In the genomic region with DNA sequence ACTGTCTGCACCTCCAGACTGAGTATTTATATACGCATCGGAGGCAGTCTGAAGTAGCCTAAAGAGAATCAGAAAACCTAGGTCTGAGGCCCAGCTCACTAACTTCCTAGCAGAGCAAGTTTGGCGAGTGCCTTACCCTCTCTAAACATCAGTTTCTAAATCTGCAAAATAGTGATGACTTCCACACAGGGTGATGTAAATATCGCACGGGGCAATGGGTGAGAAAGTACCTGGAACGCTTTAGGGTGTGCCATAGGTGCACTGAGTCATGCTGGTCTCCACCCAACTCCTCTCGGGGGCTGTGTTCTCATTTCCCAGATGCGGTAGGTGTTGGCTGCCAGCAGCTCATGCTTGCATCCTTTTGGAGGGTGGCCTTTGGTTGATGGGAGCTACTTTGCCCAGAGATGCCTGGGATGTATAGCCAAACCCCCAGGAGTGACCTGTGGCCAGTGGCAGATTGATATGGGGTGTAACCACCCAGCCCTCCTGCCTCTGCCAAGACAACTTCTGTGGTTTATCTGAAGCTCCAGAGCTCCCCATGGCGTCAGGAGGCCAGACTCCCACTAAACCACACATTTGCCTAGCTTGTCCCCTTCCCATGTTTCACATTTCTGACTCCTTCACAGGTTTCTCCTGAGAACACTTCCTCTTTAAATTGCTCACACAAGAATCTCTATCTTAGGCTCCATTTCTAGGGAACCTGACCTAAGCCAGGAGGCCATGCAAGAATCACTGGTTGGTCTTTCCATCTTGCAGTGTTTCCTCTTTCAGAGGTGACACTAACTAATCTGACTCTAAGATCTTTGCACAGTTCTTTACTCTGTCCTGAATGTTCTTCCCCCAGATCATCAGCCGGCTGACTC, we compare ENCODE assay signal across 16 cellular contexts.
DNase-seq lines count a peak whose midpoint lies in the region; TF ChIP-seq lines count a peak whose summit lies in the region.
"Had no signal": no experiment of that assay in that cellular context is flagged by ENCODE, and none has a peak within 500 bp of the region (broad histone marks: within the 10 kb centered on the region; RNA-seq: fewer than 3 reads in every experiment).

No MANE protein-coding gene starts in this region.

- no peak overlapping the region for H3K4me2 ChIP-seq in Karpas-422 (ENCODE audit: low read depth, low read length, poor library complexity, severe bottlenecking)
- H3K4me2 ChIP-seq: BLaER1 had no signal

- WGBS in mesodermal cell (ENCODE audit: insufficient coverage in 2 of 2), 2 experiments = 92 to 95% methylated on average over 9 to 10 of the region's 10 CpGs

- H3K27ac ChIP-seq in mesodermal cell (ENCODE audit: low read depth, low read length, severe bottlenecking) = peak overlapping the region; percentile 17
- no peak overlapping the region for H3K27ac ChIP-seq in vagina
- H3K27ac ChIP-seq in Karpas-422 (ENCODE audit: low read length) = no peak overlapping the region
- H3K27ac ChIP-seq: BLaER1 had no signal

- no peaks in the 10 kb centered on the region for H4K20me1 ChIP-seq in Karpas-422 (ENCODE audit: insufficient read depth, low read depth, low read length)
- H4K20me1 ChIP-seq: BLaER1 had no signal

- H3K79me2 ChIP-seq in Karpas-422 (ENCODE audit: low read length) = no peaks in the 10 kb centered on the region

- H3K4me3 ChIP-seq in mesodermal cell (ENCODE audit: extremely low read depth, insufficient read depth, low read length, poor library complexity, severe bottlenecking) = no peak overlapping the region
- no peak overlapping the region for H3K4me3 ChIP-seq in vagina
- no peak overlapping the region for H3K4me3 ChIP-seq in Karpas-422 (ENCODE audit: low read length)
- H3K4me3 ChIP-seq: BLaER1, GM12878 had no signal

- H2AFZ ChIP-seq in Karpas-422 (ENCODE audit: low read length) = no peak overlapping the region

- H3K9me2 ChIP-seq in Karpas-422 (replicated peaks; ENCODE audit: insufficient read depth, low read length) = no peaks in the 10 kb centered on the region

- intact Hi-C loops in vagina (cut with DNase I) = no loop called here

- H3K36me3 ChIP-seq in mesodermal cell (ENCODE audit: control insufficient read depth, insufficient read depth, low read length) = no peaks in the 10 kb centered on the region
- no peaks in the 10 kb centered on the region for H3K36me3 ChIP-seq in vagina
- H3K36me3 ChIP-seq in Karpas-422 (ENCODE audit: insufficient read depth, low read length) = no peaks in the 10 kb centered on the region
- H3K36me3 ChIP-seq: BLaER1 had no signal

- no peaks in the 10 kb centered on the region for H3K27me3 ChIP-seq in vagina
- no peaks in the 10 kb centered on the region for H3K27me3 ChIP-seq in Karpas-422 (ENCODE audit: low read length)
- H3K27me3 ChIP-seq: BLaER1 had no signal

- TF ChIP-seq POLR2A in vagina (IDR thresholded peaks at IDR 0.05) = no peak

- H3K4me1 ChIP-seq in mesodermal cell (ENCODE audit: control insufficient read depth, insufficient read depth, low read length, poor library complexity, severe bottlenecking) = peaks cover 4% of the 10 kb centered on the region
- H3K4me1 ChIP-seq in vagina = no peaks in the 10 kb centered on the region
- H3K4me1 ChIP-seq in Karpas-422 (ENCODE audit: low read length) = no peaks in the 10 kb centered on the region
- H3K4me1 ChIP-seq: BLaER1 had no signal

- DNase-seq in SIG-M5 treated with dmso at 0.1 percent for 504 hours (lab: John Stamatoyannopoulos, UW; ENCODE audit: unreplicated experiment) = peak; percentile 15
- DNase-seq in SIG-M5 (lab: John Stamatoyannopoulos, UW) = no peak
- DNase-seq in OCI-M1 (lab: John Stamatoyannopoulos, UW) = peak; percentile 1
- DNase-seq in vagina (ENCODE audit: extremely low spot score in 2 of 2) = peak; percentile 64 to 87
- no peak for DNase-seq in Karpas-422
- DNase-seq in NCI-H510A (lab: John Stamatoyannopoulos, UW) = no peak
- DNase-seq: 8988T; AML-193; Calu3; CD8-positive, alpha-beta memory T cell; DMS 273 treated with DMSO at 0.1 percent for 48 hours; DMS79; H7 had no signal

- H3K9ac ChIP-seq in Karpas-422 (ENCODE audit: low read length) = no peak overlapping the region
- H3K9ac ChIP-seq: BLaER1 had no signal

- no peak for TF ChIP-seq CTCF in vagina (IDR thresholded peaks at IDR 0.05)

- no peaks in the 10 kb centered on the region for H3K9me3 ChIP-seq in mesodermal cell (ENCODE audit: control insufficient read depth, low read length)
- H3K9me3 ChIP-seq in vagina = no peaks in the 10 kb centered on the region
- no peaks in the 10 kb centered on the region for H3K9me3 ChIP-seq in Karpas-422 (ENCODE audit: low read length)
- H3K9me3 ChIP-seq: BLaER1 had no signal

Comparison
In these comparisons a context has a peak if more than half of its experiments do, and no peak if none do; other contexts are left out.
1. DNase-seq: peak in SIG-M5 treated with dmso at 0.1 percent for 504 hours (single experiment), OCI-M1 (single experiment) and vagina (2 of 2); none in SIG-M5 (single experiment), Karpas-422 (single experiment) and NCI-H510A (single experiment).